13 cellular contexts compared by ENCODE assay signal in genomic region chr2:75607988-75608683, GRCh38. TPM values are rescaled to one million over a fixed set of nuclear protein-coding genes. Genes with fewer than 3 reads are reported as not detected.
A peak's percentile ranks its signal among the peaks of the same experiment; 100 is the strongest.
DNase-seq lines count a peak whose midpoint lies in the region; ATAC-seq, FAIRE-seq and TF ChIP-seq lines count a peak whose summit lies in the region.
"Had no signal": no experiment of that assay in that cellular context is flagged by ENCODE, and none has a peak within 500 bp of the region (broad histone marks: within the 10 kb centered on the region; RNA-seq: fewer than 3 reads in every experiment).

No MANE protein-coding gene starts in this region.

- H3K36me3 Mint-ChIP-seq in brain: no peaks in the 10 kb centered on the region
- no peaks in the 10 kb centered on the region for H3K36me3 Mint-ChIP-seq in activated naive CD4-positive, alpha-beta T cell treated with anti-CD3 and anti-CD28 coated beads, Interleukin-2, amount 10 ng/mL, durations not matched to agents 7 days and 5 days

- no peak for TF ChIP-seq RAD21 in A549 (conservative IDR thresholded peaks at IDR 0.05 in 1 of 2, IDR thresholded peaks at IDR 0.05 in 1 of 2)

- peaks cover 3% of the 10 kb centered on the region for H3K27me3 Mint-ChIP-seq in brain
- H3K27me3 Mint-ChIP-seq in activated naive CD4-positive, alpha-beta T cell treated with anti-CD3 and anti-CD28 coated beads, Interleukin-2, amount 10 ng/mL, durations not matched to agents 7 days and 5 days: peaks cover 72% of the 10 kb centered on the region

- ATAC-seq in A549 (peak in 1 of 2 experiments; percentile 6; a peak in 2 of 6 replicates), left lung (peak; percentile 7)

- no peak for TF ChIP-seq EP300 in A549 (IDR thresholded peaks at IDR 0.05)

- TF ChIP-seq POLR2A in A549 (IDR thresholded peaks at IDR 0.05; ENCODE audit: low read length): no peak

- H3K9me3 ChIP-seq in A549: no peaks in the 10 kb centered on the region
- H3K9me3 ChIP-seq in left lung: no peaks in the 10 kb centered on the region
- H3K9me3 ChIP-seq: ovary had no signal

- POLR2A ChIA-PET in A549 (lab: Yijun Ruan, JAX) (interaction anchor here (0.6 to 1.3 kb wide), 2 partner anchors 48 to 689 kb away, joined by 4 to 6 read pairs; partner anchors contain the start of gene EVA1A), HEK293T (lab: Yijun Ruan, JAX) (no interaction called here)

- TF ChIP-seq CTCF in A549 (IDR thresholded peaks at IDR 0.05) (no peak), brain (conservative IDR thresholded peaks at IDR 0.05) (no peak), left lung (IDR thresholded peaks at IDR 0.05) (no peak)

- 33% methylated on average over 7 of the region's 7 CpGs for WGBS in A549 (ENCODE audit: missing lambda C conversion rate)

- H3K4me3 ChIP-seq in A549 (no peak overlapping the region), H7 (ENCODE audit: insufficient read depth, low read depth, low read length) (no peak overlapping the region), left lung (no peak overlapping the region)
- H3K4me3 ChIP-seq: ovary had no signal

- peak overlapping the region; percentile 87 for H3K4me2 ChIP-seq in A549

- intact Hi-C loops in left lung (cut with DNase I): no loop called here

- CTCF ChIA-PET in A549 (lab: Yijun Ruan, JAX): interaction anchor here (0.6 to 3.6 kb wide), 61 partner anchors 7 to 917 kb away, joined by 3 to 139 read pairs (median 7); partner anchors contain the start of gene EVA1A
- CTCF ChIA-PET in HEK293T (lab: Yijun Ruan, JAX): interaction anchor here (0.5 to 1.8 kb wide), 9 partner anchors 11 to 144 kb away, joined by 3 to 8 read pairs (median 3); no protein-coding TSS in a partner anchor
- CTCF ChIA-PET in activated naive CD4-positive, alpha-beta T cell treated with anti-CD3 and anti-CD28 coated beads, Interleukin-2, amount 10 ng/mL, durations not matched to agents 7 days and 5 days (lab: Charles Lee): interaction anchor here (0.7 to 3.6 kb wide), 15 partner anchors 11 to 733 kb away, joined by 3 to 52 read pairs (median 3); no protein-coding TSS in a partner anchor

- peak overlapping the region in 3 of 5 experiments; percentile 73 to 77 (median 75) for H3K4me3 Mint-ChIP-seq in brain
- H3K4me3 Mint-ChIP-seq in activated naive CD4-positive, alpha-beta T cell treated with anti-CD3 and anti-CD28 coated beads, Interleukin-2, amount 10 ng/mL, durations not matched to agents 7 days and 5 days: no peak overlapping the region

- H3K4me1 ChIP-seq in A549 (peaks cover 43% of the 10 kb centered on the region), left lung (no peaks in the 10 kb centered on the region)

- H3K27me3 ChIP-seq in H7 (ENCODE audit: control insufficient read depth, insufficient read depth, low read length): no peaks in the 10 kb centered on the region
- peaks cover 0 to 59% of the 10 kb centered on the region in 2 donors for H3K27me3 ChIP-seq in left lung
- H3K27me3 ChIP-seq: ovary had no signal

- peak overlapping the region in 1 of 2 experiments; percentile 76; a peak in 3 of 6 replicates for H3K27ac ChIP-seq in A549
- no peak overlapping the region for H3K27ac ChIP-seq in left lung
- H3K27ac ChIP-seq: C4-2B, ovary, SK-N-MC had no signal

- FAIRE-seq in A549 (lab: Jason Lieb, UNC): no peak
- FAIRE-seq: GM18507 had no signal

- H3K36me3 ChIP-seq in H7 (replicated peaks; ENCODE audit: control insufficient read depth, insufficient read depth, low read length): no peaks in the 10 kb centered on the region
- no peaks in the 10 kb centered on the region for H3K36me3 ChIP-seq in left lung
- H3K36me3 ChIP-seq: ovary had no signal

- peak overlapping the region in 3 of 5 experiments; percentile 42 to 89 (median 65) for H3K27ac Mint-ChIP-seq in brain
- H3K27ac Mint-ChIP-seq in activated naive CD4-positive, alpha-beta T cell treated with anti-CD3 and anti-CD28 coated beads, Interleukin-2, amount 10 ng/mL, durations not matched to agents 7 days and 5 days: no peak overlapping the region

- DNase-seq in A549 (ENCODE audit: low read depth in 1 of 2, low spot score in 1 of 2) (no peak), H7 (peak; percentile 29), left lung (no peak), HEK293T (ENCODE audit: extremely low spot score) (no peak), GM03348 (ENCODE audit: low spot score) (no peak), NCI-H1436 (lab: John Stamatoyannopoulos, UW) (no peak)
- DNase-seq in activated naive CD4-positive, alpha-beta T cell treated with anti-CD3 and anti-CD28 coated beads, Interleukin-2, amount 10 ng/mL, durations not matched to agents 7 days and 5 days: no peak
- DNase-seq: NCI-H2081 treated with DMSO at 0.1 percent for 48 hours had no signal

- peaks cover 0 to 5% (median 0%) of the 10 kb centered on the region in 5 experiments for H3K9me3 Mint-ChIP-seq in brain
- H3K9me3 Mint-ChIP-seq in activated naive CD4-positive, alpha-beta T cell treated with anti-CD3 and anti-CD28 coated beads, Interleukin-2, amount 10 ng/mL, durations not matched to agents 7 days and 5 days: no peaks in the 10 kb centered on the region

- peaks cover 17% of the 10 kb centered on the region for H3K4me1 Mint-ChIP-seq in brain
- H3K4me1 Mint-ChIP-seq in activated naive CD4-positive, alpha-beta T cell treated with anti-CD3 and anti-CD28 coated beads, Interleukin-2, amount 10 ng/mL, durations not matched to agents 7 days and 5 days: no peaks in the 10 kb centered on the region

TF ChIP-seq in A549, 52 proteins besides CTCF, POLR2A, EP300 and RAD21:
- TF ChIP-seq ZFP36 (IDR thresholded peaks at IDR 0.05; ENCODE audit: borderline replicate concordance, partially characterized antibody) (peak; percentile 46), MAFK (IDR thresholded peaks at IDR 0.05; ENCODE audit: partially characterized antibody) (no peak)
TF ChIP-seq in A549: peak in this region for 1.

TF ChIP-seq in HEK293T, 16 proteins besides CTCF, POLR2A, EP300 and RAD21:
- TF ChIP-seq ZNF384 (IDR thresholded peaks at IDR 0.05) (no peak), HDGF (IDR thresholded peaks at IDR 0.05; ENCODE audit: borderline replicate concordance) (no peak), CTBP1 (IDR thresholded peaks at IDR 0.05; ENCODE audit: borderline replicate concordance) (no peak), TARDBP (IDR thresholded peaks at IDR 0.05) (no peak), LEF1 (IDR thresholded peaks at IDR 0.05; ENCODE audit: borderline replicate concordance) (no peak), L3MBTL2 (conservative IDR thresholded peaks at IDR 0.05) (no peak), SUZ12 (IDR thresholded peaks at IDR 0.05) (no peak), ARNT (IDR thresholded peaks at IDR 0.05) (no peak), FOXA1 (IDR thresholded peaks at IDR 0.05) (no peak), NFRKB (IDR thresholded peaks at IDR 0.05) (no peak), ELF4 (IDR thresholded peaks at IDR 0.05) (no peak), PKNOX1 (IDR thresholded peaks at IDR 0.05) (no peak), SP1 (IDR thresholded peaks at IDR 0.05) (no peak), BHLHE40 (IDR thresholded peaks at IDR 0.05; ENCODE audit: borderline replicate concordance) (no peak)
TF ChIP-seq in HEK293T: peak in this region for 0.

RNA-seq across cellular contexts. Expression of gene MRPL19, which starts 38.4 kb away (rescaled TPM):
- polyA plus RNA-seq in A549 (2011; rRNA removed) (88.6 and 147 TPM in 2 replicates), A549 (2017; fragmentation: RNase III; extraction: RNeasy Plus Mini Kit Qiagen cat#74134 plus additional on column Dnase treatment) (70.5 to 75.9 TPM (median 75.7 TPM) in 3 replicates), brain (ENCODE audit: insufficient read depth, low read depth, low replicate concordance) (20.3 TPM)
- 42.4 and 46.5 TPM in 2 replicates for polyA plus RNA-seq in A549 (2012; cell fraction: cytosol; rRNA removed)
- 20.8 and 21.5 TPM in 2 replicates for polyA plus RNA-seq in A549 (2012; cell fraction: nucleus; rRNA removed)
- polyA minus RNA-seq in A549 (2011; rRNA and poly(A)+ RNA removed): 18.5 and 23.0 TPM in 2 replicates
- 70.3 and 72.2 TPM in 2 replicates for total RNA-seq in H7 (2014; rRNA removed; shearing (Covaris generic))
- 10 to 100 TPM; 45.9 to 48.3 TPM for total RNA-seq in left lung

RNA-seq across cellular contexts. Expression of gene EVA1A, which starts 47.4 kb away (rescaled TPM):
- polyA plus RNA-seq in A549 (2011; rRNA removed) (2.5 TPM in 2 replicates), A549 (2017; fragmentation: RNase III; extraction: RNeasy Plus Mini Kit Qiagen cat#74134 plus additional on column Dnase treatment) (13.5 to 19.0 TPM (median 16.1 TPM) in 3 replicates), brain (ENCODE audit: insufficient read depth, low read depth, low replicate concordance) (4.9 TPM)
- polyA plus RNA-seq in A549 (2012; cell fraction: cytosol; rRNA removed): 4.1 and 5.0 TPM in 2 replicates
- polyA plus RNA-seq in A549 (2012; cell fraction: nucleus; rRNA removed): 4.4 and 5.9 TPM in 2 replicates
- 3.5 and 4.0 TPM in 2 replicates for polyA minus RNA-seq in A549 (2011; rRNA and poly(A)+ RNA removed)
- 3.4 and 7.4 TPM in 2 replicates for total RNA-seq in H7 (2014; rRNA removed; shearing (Covaris generic))
- 10 to 100 TPM; 23.2 to 54.7 TPM for total RNA-seq in left lung
